ENCODE assay signal across 8 cellular contexts in genomic region chr9:34376596-34377401, GRCh38. TPM values are rescaled to one million over a fixed set of nuclear protein-coding genes. Genes with fewer than 3 reads are reported as not detected.
A peak's percentile ranks its signal among the peaks of the same experiment; 100 is the strongest.
DNase-seq lines count a peak whose midpoint lies in the region; ATAC-seq lines count a peak whose summit lies in the region.

Gene MYORG (minus strand): TSS chr9:34376898. CDS start chr9:34372943, 3,955 bp downstream.

- 0 to 1% methylated on average over 48 to 54 of the region's 54 CpGs for WGBS in esophagus, 2 donors

- H3K27ac ChIP-seq in esophagus (ENCODE audit: low read depth in 2 of 2, low read length in 1 of 2), result peak within 1 kb of the TSS; percentile 35 to 78

- peak within 1 kb of the TSS; percentile 79 for H3K9ac ChIP-seq in mucosa of stomach (ENCODE audit: low read length)

- H3K27me3 ChIP-seq in esophagus (ENCODE audit: control insufficient read depth in 1 of 2, insufficient read depth in 2 of 2, low read length in 2 of 2) (no peaks in the 10 kb centered on the region), mucosa of stomach (ENCODE audit: control insufficient read depth, insufficient read depth, low read length) (no peaks in the 10 kb centered on the region)

- H3K4me1 ChIP-seq in esophagus (ENCODE audit: control insufficient read depth in 2 of 2, insufficient read depth in 2 of 2, low read length in 1 of 2), result peaks cover 12 to 20% of the 10 kb centered on the region in 2 donors
- peaks cover 51% of the 10 kb centered on the region for H3K4me1 ChIP-seq in mucosa of stomach (ENCODE audit: control insufficient read depth, insufficient read depth, low read length)

- DNase-seq in DMS114 treated with DMSO at 0.1 percent for 48 hours (lab: John Stamatoyannopoulos, UW; ENCODE audit: unreplicated experiment), result peak; percentile 68
- DNase-seq in HuH-7.5 (ENCODE audit: low spot score), result peak; percentile 89
- peak; percentile 97 for DNase-seq in OCI-M1 (lab: John Stamatoyannopoulos, UW)
- peak; percentile 96 for DNase-seq in activated T-cell treated with anti-CD3 and anti-CD28 coated beads for 48 hours (ENCODE audit: low read depth)
- DNase-seq in stimulated activated CD8-positive, alpha-beta memory T cell treated with anti-CD3 and anti-CD28 coated beads, Interleukin-7, amount 100 ng/mL, for 1 hour (ENCODE audit: low read depth in 2 of 2), result peak; percentile 86 to 93

- peak; percentile 82 for ATAC-seq in GM21528 (IDR thresholded peaks at IDR 0.05; ENCODE audit: low FRiP score, unreplicated experiment)

- H3K9me3 ChIP-seq in esophagus (ENCODE audit: control insufficient read depth in 2 of 2, insufficient read depth in 1 of 2, low read depth in 1 of 2, low read length in 1 of 2) (no peaks in the 10 kb centered on the region), mucosa of stomach (ENCODE audit: control insufficient read depth, low read length) (no peaks in the 10 kb centered on the region)

- H3K36me3 ChIP-seq in esophagus (ENCODE audit: control insufficient read depth in 2 of 2, insufficient read depth in 2 of 2, low read length in 1 of 2) (peaks cover 0 to 8% of the 10 kb centered on the region in 2 donors), mucosa of stomach (ENCODE audit: control insufficient read depth, insufficient read depth, low read length) (no peaks in the 10 kb centered on the region)

- H3K4me3 ChIP-seq in esophagus (ENCODE audit: low read depth in 1 of 2, low read length in 2 of 2), result peak within 1 kb of the TSS; percentile 66 to 69
- H3K4me3 ChIP-seq in mucosa of stomach (ENCODE audit: low read length), result peak within 1 kb of the TSS; percentile 61

RNA-seq across cellular contexts. Expression of gene MYORG, which starts in this region (rescaled TPM):
- polyA plus RNA-seq in esophagus, result 1 to 10 TPM; 2.5 to 3.6 TPM

Comparison
In these comparisons a context has a peak if more than half of its experiments do, and no peak if none do; other contexts are left out.
1. Peak in every context shown above with its lines: DNase-seq, ATAC-seq, H3K4me3 ChIP-seq and H3K27ac ChIP-seq.